ENCODE assay signal across 18 cellular contexts in genomic region chr5:167866797-167867196, GRCh38.
A peak's percentile ranks its signal among the peaks of the same experiment; 100 is the strongest.
DNase-seq lines count a peak whose midpoint lies in the region; ATAC-seq and TF ChIP-seq lines count a peak whose summit lies in the region.
"Had no signal": no experiment of that assay in that cellular context is flagged by ENCODE, and none has a peak within 500 bp of the region (broad histone marks: within the 10 kb centered on the region; RNA-seq: fewer than 3 reads in every experiment).

No MANE protein-coding gene starts in this region.

- H3K36me3 Mint-ChIP-seq in T-cell = no peaks in the 10 kb centered on the region
- H3K36me3 Mint-ChIP-seq: CD14-positive monocyte; CD4-positive, alpha-beta memory T cell; CD4-positive, CD25-positive, alpha-beta regulatory T cell; CD8-positive, alpha-beta memory T cell had no signal

- TF ChIP-seq RAD21 in SK-N-SH (IDR thresholded peaks at IDR 0.05; ENCODE audit: low read length) = no peak
- TF ChIP-seq RAD21 in Ishikawa (IDR thresholded peaks at IDR 0.05; ENCODE audit: low read depth) = no peak

- H3K4me3 ChIP-seq in SK-N-SH (ENCODE audit: low read depth in 2 of 2, low read length in 1 of 2) = no peak overlapping the region
- H3K4me3 ChIP-seq in suprapubic skin = no peak overlapping the region
- H3K4me3 ChIP-seq: BLaER1 had no signal

- CTCF ChIA-PET in SK-N-SH (lab: Yijun Ruan, JAX) = interaction anchor here (1.6 kb wide), 1 partner anchor 180 kb away, joined by 4 read pairs; no protein-coding TSS in a partner anchor
- CTCF ChIA-PET in T-cell (lab: Charles Lee) = no interaction called here

- no peaks in the 10 kb centered on the region for H3K9me3 ChIP-seq in SK-N-SH
- no peaks in the 10 kb centered on the region for H3K9me3 ChIP-seq in suprapubic skin
- H3K9me3 ChIP-seq: BE2C, BLaER1 had no signal

- H3K4me1 ChIP-seq in SK-N-SH (ENCODE audit: control insufficient read depth in 1 of 2, insufficient read depth in 2 of 2, low read depth in 1 of 2, low read length in 1 of 2) = no peaks in the 10 kb centered on the region; a peak in 1 of 4 replicates
- no peaks in the 10 kb centered on the region for H3K4me1 ChIP-seq in suprapubic skin
- H3K4me1 ChIP-seq: BE2C, BLaER1 had no signal

- H3K36me3 ChIP-seq in SK-N-SH (replicated peaks in 1 of 2; ENCODE audit: control insufficient read depth in 1 of 2, insufficient read depth in 2 of 2, low read length in 1 of 2) = no peaks in the 10 kb centered on the region
- H3K36me3 ChIP-seq in suprapubic skin = no peaks in the 10 kb centered on the region
- H3K36me3 ChIP-seq: BE2C had no signal

- H3K27me3 ChIP-seq in SK-N-SH (ENCODE audit: insufficient read depth) (no peaks in the 10 kb centered on the region), suprapubic skin (no peaks in the 10 kb centered on the region)
- H3K27me3 ChIP-seq: BE2C, BLaER1 had no signal

- H3K27ac Mint-ChIP-seq in T-cell = no peak overlapping the region
- H3K27ac Mint-ChIP-seq: CD14-positive monocyte; CD4-positive, alpha-beta memory T cell; CD4-positive, CD25-positive, alpha-beta regulatory T cell; CD8-positive, alpha-beta memory T cell had no signal

- DNase-seq in SK-N-SH = no peak
- no peak for DNase-seq in T-cell
- no peak for DNase-seq in suprapubic skin (ENCODE audit: low spot score in 2 of 2)
- DNase-seq: ACHN; BE2C; C1 segment of cervical spinal cord; CD4-positive, alpha-beta memory T cell; CD4-positive, CD25-positive, alpha-beta regulatory T cell; CD8-positive, alpha-beta memory T cell; COR-L47; DMS 273 treated with DMSO at 0.1 percent for 48 hours; DMS79 treated with DMSO at 0.1 percent for 48 hours; GF-D8 had no signal

- no peak overlapping the region for H3K4me3 Mint-ChIP-seq in T-cell
- H3K4me3 Mint-ChIP-seq: CD14-positive monocyte; CD4-positive, alpha-beta memory T cell; CD4-positive, CD25-positive, alpha-beta regulatory T cell; CD8-positive, alpha-beta memory T cell had no signal

- H3K79me2 ChIP-seq in SK-N-SH (ENCODE audit: insufficient read depth) = no peaks in the 10 kb centered on the region

- H4K20me1 ChIP-seq in SK-N-SH (ENCODE audit: insufficient read depth) = no peaks in the 10 kb centered on the region

- no peaks in the 10 kb centered on the region for H3F3A ChIP-seq in SK-N-SH (replicated peaks; ENCODE audit: insufficient read depth)

- TF ChIP-seq EP300 in SK-N-SH (IDR thresholded peaks at IDR 0.05; ENCODE audit: borderline replicate concordance in 1 of 2, low read depth in 1 of 2, low read length in 1 of 2) (no peak), Ishikawa (IDR thresholded peaks at IDR 0.05; ENCODE audit: borderline replicate concordance) (no peak), suprapubic skin (IDR thresholded peaks at IDR 0.05) (no peak)

- H3K4me1 Mint-ChIP-seq in T-cell = no peaks in the 10 kb centered on the region
- H3K4me1 Mint-ChIP-seq: CD14-positive monocyte; CD4-positive, alpha-beta memory T cell; CD4-positive, CD25-positive, alpha-beta regulatory T cell; CD8-positive, alpha-beta memory T cell had no signal

- no peaks in the 10 kb centered on the region for H3K9me3 Mint-ChIP-seq in T-cell
- H3K9me3 Mint-ChIP-seq: CD8-positive, alpha-beta memory T cell had no signal

- no peak for TF ChIP-seq CTCF in SK-N-SH (IDR thresholded peaks at IDR 0.05)
- no peak for TF ChIP-seq CTCF in suprapubic skin (IDR thresholded peaks at IDR 0.05)

- H3K27ac ChIP-seq in SK-N-SH (ENCODE audit: low read depth in 2 of 2, low read length in 1 of 2) = no peak overlapping the region
- no peak overlapping the region for H3K27ac ChIP-seq in suprapubic skin
- H3K27ac ChIP-seq: 22Rv1, BLaER1 had no signal

- no peak for TF ChIP-seq POLR2A in suprapubic skin (IDR thresholded peaks at IDR 0.05)

- POLR2A ChIA-PET in SK-N-SH (lab: Yijun Ruan, JAX) (no interaction called here), T-cell (lab: Charles Lee) (no interaction called here)

- H3K27me3 Mint-ChIP-seq in T-cell = no peaks in the 10 kb centered on the region
- H3K27me3 Mint-ChIP-seq: CD4-positive, alpha-beta memory T cell; CD4-positive, CD25-positive, alpha-beta regulatory T cell had no signal

- ATAC-seq in SK-N-SH treated with all-trans-retinoic acid at 6 μM for 48 hours = no peak
- ATAC-seq in T-cell (replicated peaks in 1 of 4) = no peak

- no peak overlapping the region for H3K9ac ChIP-seq in SK-N-SH
- H3K9ac ChIP-seq: BLaER1 had no signal

- H2AFZ ChIP-seq in SK-N-SH (ENCODE audit: low read depth) = no peak overlapping the region

- no peak overlapping the region for H3K4me2 ChIP-seq in SK-N-SH
- H3K4me2 ChIP-seq: BLaER1 had no signal

- no peaks in the 10 kb centered on the region for H3K9me2 ChIP-seq in SK-N-SH

- WGBS in SK-N-SH (ENCODE audit: low lambda C conversion rate) = 35% methylated on average over 3 of the region's 3 CpGs
- WGBS in suprapubic skin = 87% methylated on average over 3 of the region's 3 CpGs

TF ChIP-seq in SK-N-SH, 30 proteins besides CTCF, POLR2A, EP300 and RAD21 (continues in another document):
- peak; percentile 68; the same call in 1 of the 2 replicates for TF ChIP-seq REST (IDR thresholded peaks at IDR 0.05; ENCODE audit: low read depth, low read length)

TF ChIP-seq in SK-N-SH treated with all-trans-retinoic acid at 6 μM for 48 hours, 23 proteins besides CTCF, POLR2A, EP300 and RAD21 (continues in another document):
- TF ChIP-seq ZNF8 (CRISPR knock-in tag; IDR thresholded peaks at IDR 0.05) (no peak), ARNTL (CRISPR knock-in tag; IDR thresholded peaks at IDR 0.05; ENCODE audit: borderline replicate concordance, low read depth) (no peak), ZNF565 (CRISPR knock-in tag; conservative IDR thresholded peaks at IDR 0.05; ENCODE audit: low read depth) (no peak), ZC3H10 (CRISPR knock-in tag; IDR thresholded peaks at IDR 0.05) (no peak), PPARA (CRISPR knock-in tag; IDR thresholded peaks at IDR 0.05; ENCODE audit: borderline replicate concordance) (no peak), GLIS3 (CRISPR knock-in tag; IDR thresholded peaks at IDR 0.05) (no peak), OSR1 (CRISPR knock-in tag; IDR thresholded peaks at IDR 0.05) (no peak), TCF4 (CRISPR knock-in tag; IDR thresholded peaks at IDR 0.05; ENCODE audit: borderline replicate concordance) (no peak)
- TF ChIP-seq, protein P1, sequence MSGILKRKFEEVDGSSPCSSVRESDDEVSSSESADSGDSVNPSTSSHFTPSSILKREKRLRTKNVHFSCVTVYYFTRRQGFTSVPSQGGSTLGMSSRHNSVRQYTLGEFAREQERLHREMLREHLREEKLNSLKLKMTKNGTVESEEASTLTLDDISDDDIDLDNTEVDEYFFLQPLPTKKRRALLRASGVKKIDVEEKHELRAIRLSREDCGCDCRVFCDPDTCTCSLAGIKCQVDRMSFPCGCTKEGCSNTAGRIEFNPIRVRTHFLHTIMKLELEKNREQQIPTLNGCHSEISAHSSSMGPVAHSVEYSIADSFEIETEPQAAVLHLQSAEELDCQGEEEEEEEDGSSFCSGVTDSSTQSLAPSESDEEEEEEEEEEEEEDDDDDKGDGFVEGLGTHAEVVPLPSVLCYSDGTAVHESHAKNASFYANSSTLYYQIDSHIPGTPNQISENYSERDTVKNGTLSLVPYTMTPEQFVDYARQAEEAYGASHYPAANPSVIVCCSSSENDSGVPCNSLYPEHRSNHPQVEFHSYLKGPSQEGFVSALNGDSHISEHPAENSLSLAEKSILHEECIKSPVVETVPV (CRISPR knock-in tag; IDR thresholded peaks at IDR 0.05) = no peak

TF ChIP-seq in Ishikawa, 13 proteins besides CTCF, POLR2A, EP300 and RAD21:
- TF ChIP-seq USF1 (IDR thresholded peaks at IDR 0.05) = no peak
- no peak for TF ChIP-seq ZBTB7A (IDR thresholded peaks at IDR 0.05; ENCODE audit: low read depth)
- TF ChIP-seq CREB1 (IDR thresholded peaks at IDR 0.05; ENCODE audit: low read depth) = no peak
- no peak for TF ChIP-seq TAF1 (IDR thresholded peaks at IDR 0.05; ENCODE audit: low read depth)
- no peak for TF ChIP-seq EGR1 (IDR thresholded peaks at IDR 0.05)
- TF ChIP-seq REST (IDR thresholded peaks at IDR 0.05; ENCODE audit: low read depth) = peak; percentile 65
- TF ChIP-seq, protein P2, sequence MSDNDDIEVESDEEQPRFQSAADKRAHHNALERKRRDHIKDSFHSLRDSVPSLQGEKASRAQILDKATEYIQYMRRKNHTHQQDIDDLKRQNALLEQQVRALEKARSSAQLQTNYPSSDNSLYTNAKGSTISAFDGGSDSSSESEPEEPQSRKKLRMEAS (IDR thresholded peaks at IDR 0.05) = no peak
- TF ChIP-seq TCF12 (IDR thresholded peaks at IDR 0.05; ENCODE audit: low read depth) = no peak
TF ChIP-seq in Ishikawa: peak in this region for 1.
